Comparison of ENCODE assay signal across 9 cellular contexts in genomic region chr1:1068077-1068373, GRCh38.
DNase-seq lines count a peak whose midpoint lies in the region; ATAC-seq and TF ChIP-seq lines count a peak whose summit lies in the region.
"Had no signal": no experiment of that assay in that cellular context is flagged by ENCODE, and none has a peak within 500 bp of the region (broad histone marks: within the 10 kb centered on the region; RNA-seq: fewer than 3 reads in every experiment).

No MANE protein-coding gene starts in this region.

- peak overlapping the region; percentile 96 for H3K27ac ChIP-seq in VCaP

- no peak for DNase-seq in activated naive CD4-positive, alpha-beta T cell treated with anti-CD3 and anti-CD28 coated beads, Interleukin-2, amount 10 ng/mL, durations not matched to agents 7 days and 5 days
- DNase-seq in activated naive CD4-positive, alpha-beta T cell (lab: John Stamatoyannopoulos, UW) = no peak
- no peak for DNase-seq in stimulated activated naive CD8-positive, alpha-beta T cell treated with anti-CD3 and anti-CD28 coated beads, Interleukin-15, amount 100 ng/mL, for 72 hours
- DNase-seq in SW 1271 (lab: John Stamatoyannopoulos, UW) (no peak), C1 segment of cervical spinal cord (lab: John Stamatoyannopoulos, UW) (no peak)
- no peak for DNase-seq in activated CD4-positive, alpha-beta T cell treated with anti-CD3 and anti-CD28 coated beads, Interleukin-2, amount 50 U/mL, for 1 hour
- DNase-seq: NCI-H2029 treated with DMSO at 0.1 percent for 48 hours had no signal

- peaks cover 28% of the 10 kb centered on the region for H3K4me1 Mint-ChIP-seq in activated naive CD4-positive, alpha-beta T cell treated with anti-CD3 and anti-CD28 coated beads, Interleukin-2, amount 10 ng/mL, durations not matched to agents 7 days and 5 days
- peaks cover 54% of the 10 kb centered on the region for H3K4me1 Mint-ChIP-seq in stimulated activated naive CD8-positive, alpha-beta T cell treated with anti-CD3 and anti-CD28 coated beads, Interleukin-15, amount 100 ng/mL, for 72 hours

- peak overlapping the region; percentile 60 for H3K27ac Mint-ChIP-seq in activated naive CD4-positive, alpha-beta T cell treated with anti-CD3 and anti-CD28 coated beads, Interleukin-2, amount 10 ng/mL, durations not matched to agents 7 days and 5 days
- no peak overlapping the region for H3K27ac Mint-ChIP-seq in stimulated activated naive CD8-positive, alpha-beta T cell treated with anti-CD3 and anti-CD28 coated beads, Interleukin-15, amount 100 ng/mL, for 72 hours

- H3K36me3 Mint-ChIP-seq in activated naive CD4-positive, alpha-beta T cell treated with anti-CD3 and anti-CD28 coated beads, Interleukin-2, amount 10 ng/mL, durations not matched to agents 7 days and 5 days = no peaks in the 10 kb centered on the region

- no peak for ATAC-seq in stimulated activated naive CD8-positive, alpha-beta T cell treated with anti-CD3 and anti-CD28 coated beads, Interleukin-15, amount 100 ng/mL, for 72 hours

- CTCF ChIA-PET in activated naive CD4-positive, alpha-beta T cell treated with anti-CD3 and anti-CD28 coated beads, Interleukin-2, amount 10 ng/mL, durations not matched to agents 7 days and 5 days (lab: Charles Lee) = no interaction called here

- peak overlapping the region; percentile 78 for H3K4me3 Mint-ChIP-seq in activated naive CD4-positive, alpha-beta T cell treated with anti-CD3 and anti-CD28 coated beads, Interleukin-2, amount 10 ng/mL, durations not matched to agents 7 days and 5 days
- H3K4me3 Mint-ChIP-seq in stimulated activated naive CD8-positive, alpha-beta T cell treated with anti-CD3 and anti-CD28 coated beads, Interleukin-15, amount 100 ng/mL, for 72 hours = peak overlapping the region; percentile 83 to 87

- no peaks in the 10 kb centered on the region for H3K9me3 ChIP-seq in iPS-18c (ENCODE audit: control insufficient read depth, insufficient read depth, low read length)

- H3K27me3 Mint-ChIP-seq in activated naive CD4-positive, alpha-beta T cell treated with anti-CD3 and anti-CD28 coated beads, Interleukin-2, amount 10 ng/mL, durations not matched to agents 7 days and 5 days = peaks cover 17% of the 10 kb centered on the region
- peaks cover 15% of the 10 kb centered on the region for H3K27me3 Mint-ChIP-seq in stimulated activated naive CD8-positive, alpha-beta T cell treated with anti-CD3 and anti-CD28 coated beads, Interleukin-15, amount 100 ng/mL, for 72 hours

- no peak for TF ChIP-seq CTCF in VCaP (conservative IDR thresholded peaks at IDR 0.05)

- peak overlapping the region; percentile 81 for H3K4me3 ChIP-seq in iPS-18c (ENCODE audit: insufficient read depth, low read depth, low read length)

- no peaks in the 10 kb centered on the region for H3K9me3 Mint-ChIP-seq in activated naive CD4-positive, alpha-beta T cell treated with anti-CD3 and anti-CD28 coated beads, Interleukin-2, amount 10 ng/mL, durations not matched to agents 7 days and 5 days
- H3K9me3 Mint-ChIP-seq in stimulated activated naive CD8-positive, alpha-beta T cell treated with anti-CD3 and anti-CD28 coated beads, Interleukin-15, amount 100 ng/mL, for 72 hours = no peaks in the 10 kb centered on the region
